In genomic region chr3:40304352-40304751, GRCh38 we compare ENCODE assay signal across 19 cellular contexts. TPM values are rescaled to one million over a fixed set of nuclear protein-coding genes. Genes with fewer than 3 reads are reported as not detected.
DNase-seq lines count a peak whose midpoint lies in the region; ATAC-seq and TF ChIP-seq lines count a peak whose summit lies in the region.
"Had no signal": no experiment of that assay in that cellular context is flagged by ENCODE, and none has a peak within 500 bp of the region (broad histone marks: within the 10 kb centered on the region; RNA-seq: fewer than 3 reads in every experiment).

No MANE protein-coding gene starts in this region.

- in situ Hi-C loops in gastrocnemius medialis (cut with MboI; ENCODE audit: low sequenced_read_pairs in 4 of 4): loop anchor here in 3 of 4 donors (25.0 kb wide), 3 partner anchors 883 to 908 kb away; partner anchors contain the start of genes CTNNB1 (in 1 of the 3) and RPSA (in 1 of the 3)

- H3K79me2 ChIP-seq in OCI-LY3 (ENCODE audit: low read length): no peaks in the 10 kb centered on the region; the same call in 1 of the 2 replicates

- 0 out of 2 replicates have a peak overlapping the region, but pooled peaks have one; percentile 0 for H3K4me2 ChIP-seq in OCI-LY3 (ENCODE audit: low read length)
- H3K4me2 ChIP-seq: A549, KMS-11 had no signal

- DNase-seq in gastrocnemius medialis: no peak
- no peak for DNase-seq in GM19238 (ENCODE audit: insufficient read length, low spot score)
- no peak for DNase-seq in ecto neural progenitor cell (ENCODE audit: low spot score)
- DNase-seq: BE2C; CD8-positive, alpha-beta T cell; COR-L47; DMS153; DMS79 treated with DMSO at 0.1 percent for 48 hours; EL; H7 had no signal

- H3K9me3 ChIP-seq in OCI-LY3 (ENCODE audit: insufficient read depth, low read length) (no peaks in the 10 kb centered on the region), gastrocnemius medialis (no peaks in the 10 kb centered on the region)
- H3K9me3 ChIP-seq: A549, BE2C had no signal

- H3K4me3 ChIP-seq in OCI-LY3 (ENCODE audit: low read length): no peak overlapping the region
- H3K4me3 ChIP-seq in gastrocnemius medialis: no peak overlapping the region
- H3K4me3 ChIP-seq: A549 had no signal

- H2AFZ ChIP-seq in OCI-LY3 (ENCODE audit: low read depth, low read length): no peak overlapping the region

- H3K36me3 ChIP-seq in OCI-LY3 (replicated peaks; ENCODE audit: low read depth, low read length) (no peaks in the 10 kb centered on the region), gastrocnemius medialis (no peaks in the 10 kb centered on the region)
- H3K36me3 ChIP-seq: BE2C had no signal

- no peak for TF ChIP-seq CTCF in OCI-LY3 (IDR thresholded peaks at IDR 0.05; ENCODE audit: low read depth, low read length)
- no peak for TF ChIP-seq CTCF in gastrocnemius medialis (IDR thresholded peaks at IDR 0.05 in 4 of 5, conservative IDR thresholded peaks at IDR 0.05 in 1 of 5)

- ATAC-seq in GM18498 (IDR thresholded peaks at IDR 0.05; ENCODE audit: unreplicated experiment) (peak; percentile 34), GM18907 (IDR thresholded peaks at IDR 0.05; ENCODE audit: unreplicated experiment) (peak; percentile 31), gastrocnemius medialis (no peak), HG03025 (IDR thresholded peaks at IDR 0.05; ENCODE audit: low FRiP score, unreplicated experiment) (no peak), GM21825 (IDR thresholded peaks at IDR 0.05; ENCODE audit: unreplicated experiment) (no peak)
- ATAC-seq: A549; CD8-positive, alpha-beta T cell; HepG2 had no signal

- intact Hi-C loops in gastrocnemius medialis (cut with DNase I; ENCODE audit: low total_unique reads): loop anchor here (10.0 kb wide), 1 partner anchor 1890 kb away; no protein-coding TSS in a partner anchor

- H3K27ac ChIP-seq in OCI-LY3 (ENCODE audit: low read length): no peak overlapping the region
- H3K27ac ChIP-seq in gastrocnemius medialis: peak overlapping the region; percentile 6 to 39 (median 18)
- H3K27ac ChIP-seq: A549, C4-2B, KMS-11 had no signal

- no peak for TF ChIP-seq POLR2A in gastrocnemius medialis (IDR thresholded peaks at IDR 0.05)

- H4K20me1 ChIP-seq in OCI-LY3 (ENCODE audit: insufficient read depth, low read length): no peaks in the 10 kb centered on the region

- H3K27me3 ChIP-seq in OCI-LY3 (ENCODE audit: low read depth, low read length) (no peaks in the 10 kb centered on the region), gastrocnemius medialis (no peaks in the 10 kb centered on the region)
- H3K27me3 ChIP-seq: BE2C had no signal

- no peak overlapping the region for H3K9ac ChIP-seq in OCI-LY3 (ENCODE audit: low read length)
- H3K9ac ChIP-seq: KMS-11 had no signal

- peaks cover 28% of the 10 kb centered on the region for H3K4me1 ChIP-seq in OCI-LY3 (ENCODE audit: low read length)
- H3K4me1 ChIP-seq in gastrocnemius medialis: peaks cover 30 to 34% of the 10 kb centered on the region in 2 donors
- H3K4me1 ChIP-seq: BE2C had no signal

RNA-seq across cellular contexts. Expression of gene EIF1B, which starts 5.2 kb away (rescaled TPM):
- 10 to 100 TPM; 12.9 to 32.7 (median 24.5) TPM for total RNA-seq in gastrocnemius medialis

Comparison
In these comparisons a context has a peak if more than half of its experiments do, and no peak if none do; other contexts are left out.
1. ATAC-seq: peak in GM18498 (single experiment) and GM18907 (single experiment); none in gastrocnemius medialis (0 of 2), HG03025 (single experiment) and GM21825 (single experiment).